ENCODE assay signal across 1 cellular context in the genomic region with DNA sequence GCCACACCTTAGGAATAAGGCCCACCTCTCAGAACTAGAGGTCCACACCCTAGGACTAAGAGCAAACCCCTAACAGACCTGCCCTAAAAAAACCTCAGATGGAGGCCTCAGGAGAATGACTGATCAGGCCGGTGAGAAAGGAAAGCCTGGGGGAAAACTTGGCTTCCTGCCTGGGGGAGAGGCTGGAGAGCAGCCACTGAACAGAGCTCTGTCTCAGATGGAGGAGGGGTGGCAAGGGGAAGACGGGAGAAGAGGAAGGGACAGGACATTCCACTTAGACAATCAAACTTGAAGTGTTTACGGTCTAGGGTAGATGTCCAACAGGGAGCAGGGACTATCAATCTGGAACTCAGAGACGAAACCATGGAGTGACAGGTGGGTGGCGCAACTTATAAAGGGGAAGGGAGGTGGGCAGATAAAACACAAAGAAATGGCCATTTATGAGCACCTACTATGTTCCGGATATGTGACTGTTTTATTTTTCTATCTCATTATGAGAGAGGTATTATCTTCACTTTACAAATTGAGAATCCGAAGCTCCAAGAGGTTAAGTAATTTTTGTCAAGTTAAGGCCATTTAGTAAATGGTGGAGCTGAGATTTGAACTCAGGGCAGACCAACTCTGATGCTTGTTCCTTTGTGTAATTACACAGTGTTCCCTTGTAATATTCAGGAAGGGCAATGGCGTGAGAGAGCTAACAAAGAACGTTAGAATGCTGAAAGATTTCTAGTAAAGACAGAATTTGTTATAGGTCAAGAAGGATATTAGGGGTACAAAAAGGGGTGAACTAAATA.
TF ChIP-seq lines count a peak whose summit lies in the region.

No MANE protein-coding gene starts in this region.

TF ChIP-seq in HepG2, 621 proteins besides CTCF, POLR2A, EP300 and RAD21 (continued from another document and continues in another):
- TF ChIP-seq, protein P1, sequence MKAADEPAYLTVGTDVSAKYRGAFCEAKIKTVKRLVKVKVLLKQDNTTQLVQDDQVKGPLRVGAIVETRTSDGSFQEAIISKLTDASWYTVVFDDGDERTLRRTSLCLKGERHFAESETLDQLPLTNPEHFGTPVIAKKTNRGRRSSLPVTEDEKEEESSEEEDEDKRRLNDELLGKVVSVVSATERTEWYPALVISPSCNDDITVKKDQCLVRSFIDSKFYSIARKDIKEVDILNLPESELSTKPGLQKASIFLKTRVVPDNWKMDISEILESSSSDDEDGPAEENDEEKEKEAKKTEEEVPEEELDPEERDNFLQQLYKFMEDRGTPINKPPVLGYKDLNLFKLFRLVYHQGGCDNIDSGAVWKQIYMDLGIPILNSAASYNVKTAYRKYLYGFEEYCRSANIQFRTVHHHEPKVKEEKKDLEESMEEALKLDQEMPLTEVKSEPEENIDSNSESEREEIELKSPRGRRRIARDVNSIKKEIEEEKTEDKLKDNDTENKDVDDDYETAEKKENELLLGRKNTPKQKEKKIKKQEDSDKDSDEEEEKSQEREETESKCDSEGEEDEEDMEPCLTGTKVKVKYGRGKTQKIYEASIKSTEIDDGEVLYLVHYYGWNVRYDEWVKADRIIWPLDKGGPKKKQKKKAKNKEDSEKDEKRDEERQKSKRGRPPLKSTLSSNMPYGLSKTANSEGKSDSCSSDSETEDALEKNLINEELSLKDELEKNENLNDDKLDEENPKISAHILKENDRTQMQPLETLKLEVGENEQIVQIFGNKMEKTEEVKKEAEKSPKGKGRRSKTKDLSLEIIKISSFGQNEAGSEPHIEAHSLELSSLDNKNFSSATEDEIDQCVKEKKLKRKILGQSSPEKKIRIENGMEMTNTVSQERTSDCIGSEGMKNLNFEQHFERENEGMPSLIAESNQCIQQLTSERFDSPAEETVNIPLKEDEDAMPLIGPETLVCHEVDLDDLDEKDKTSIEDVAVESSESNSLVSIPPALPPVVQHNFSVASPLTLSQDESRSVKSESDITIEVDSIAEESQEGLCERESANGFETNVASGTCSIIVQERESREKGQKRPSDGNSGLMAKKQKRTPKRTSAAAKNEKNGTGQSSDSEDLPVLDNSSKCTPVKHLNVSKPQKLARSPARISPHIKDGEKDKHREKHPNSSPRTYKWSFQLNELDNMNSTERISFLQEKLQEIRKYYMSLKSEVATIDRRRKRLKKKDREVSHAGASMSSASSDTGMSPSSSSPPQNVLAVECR (CRISPR knock-in tag; IDR thresholded peaks at IDR 0.05; ENCODE audit: borderline replicate concordance), result peak; percentile 9; the same call in 1 of the 2 replicates
- TF ChIP-seq KLF16 (CRISPR knock-in tag; IDR thresholded peaks at IDR 0.05) (no peak), ZNF512 (CRISPR knock-in tag; IDR thresholded peaks at IDR 0.05) (no peak), ZNF224 (CRISPR knock-in tag; IDR thresholded peaks at IDR 0.05) (no peak), KDM6A (CRISPR knock-in tag; IDR thresholded peaks at IDR 0.05; ENCODE audit: low read depth) (no peak), DMTF1 (CRISPR knock-in tag; IDR thresholded peaks at IDR 0.05) (no peak), NAIF1 (CRISPR knock-in tag; IDR thresholded peaks at IDR 0.05; ENCODE audit: borderline replicate concordance) (no peak), NR3C1 (CRISPR knock-in tag; IDR thresholded peaks at IDR 0.05) (no peak), SAFB2 (CRISPR knock-in tag; IDR thresholded peaks at IDR 0.05; ENCODE audit: borderline replicate concordance, low read depth) (no peak), EHMT2 (IDR thresholded peaks at IDR 0.05; ENCODE audit: borderline replicate concordance, low read depth, low read length) (0 out of 2 replicates have a peak, but pooled peaks have one; percentile 27), THYN1 (CRISPR knock-in tag; IDR thresholded peaks at IDR 0.05; ENCODE audit: borderline replicate concordance, low read depth) (no peak), ZNF83 (CRISPR knock-in tag; IDR thresholded peaks at IDR 0.05; ENCODE audit: borderline replicate concordance) (no peak), NFE2 (CRISPR knock-in tag; IDR thresholded peaks at IDR 0.05) (no peak), KLF11 (CRISPR knock-in tag; IDR thresholded peaks at IDR 0.05) (no peak), IKZF1 (IDR thresholded peaks at IDR 0.05) (no peak), ETV6 (CRISPR knock-in tag; conservative IDR thresholded peaks at IDR 0.05) (no peak), ZSCAN31 (CRISPR knock-in tag; IDR thresholded peaks at IDR 0.05; ENCODE audit: low read depth) (no peak), BRCA1 (CRISPR knock-in tag; IDR thresholded peaks at IDR 0.05) (no peak), PHF21A (CRISPR knock-in tag; IDR thresholded peaks at IDR 0.05) (no peak), ZNF101 (CRISPR knock-in tag; IDR thresholded peaks at IDR 0.05; ENCODE audit: borderline replicate concordance, low read depth) (no peak), CCDC6 (CRISPR knock-in tag; IDR thresholded peaks at IDR 0.05) (0 out of 2 replicates have a peak, but pooled peaks have one; percentile 18), GTF2F1 (IDR thresholded peaks at IDR 0.05; ENCODE audit: low read length) (no peak), REXO4 (CRISPR knock-in tag; IDR thresholded peaks at IDR 0.05; ENCODE audit: borderline replicate concordance) (no peak), DPF2 (CRISPR knock-in tag; IDR thresholded peaks at IDR 0.05; ENCODE audit: borderline replicate concordance, low read depth) (no peak), ZNF652 (CRISPR knock-in tag; IDR thresholded peaks at IDR 0.05; ENCODE audit: borderline replicate concordance, low read depth) (no peak), SP1 (IDR thresholded peaks at IDR 0.05) (no peak), SP1 (CRISPR knock-in tag; IDR thresholded peaks at IDR 0.05) (no peak), CENPX (CRISPR knock-in tag; IDR thresholded peaks at IDR 0.05) (no peak), YEATS2 (CRISPR knock-in tag; IDR thresholded peaks at IDR 0.05; ENCODE audit: borderline replicate concordance) (no peak), ZNF451 (CRISPR knock-in tag; IDR thresholded peaks at IDR 0.05) (no peak), ZNF850 (CRISPR knock-in tag; conservative IDR thresholded peaks at IDR 0.05) (no peak), SMARCE1 (IDR thresholded peaks at IDR 0.05; ENCODE audit: borderline replicate concordance) (no peak), CEBPB (IDR thresholded peaks at IDR 0.05; ENCODE audit: borderline replicate concordance, low read depth, low read length) (0 out of 2 replicates have a peak, but pooled peaks have one; percentile 14), GZF1 (CRISPR knock-in tag; IDR thresholded peaks at IDR 0.05) (no peak), ZNF749 (CRISPR knock-in tag; IDR thresholded peaks at IDR 0.05; ENCODE audit: borderline replicate concordance) (no peak), MXD4 (CRISPR knock-in tag; IDR thresholded peaks at IDR 0.05) (no peak), TFDP1 (CRISPR knock-in tag; IDR thresholded peaks at IDR 0.05; ENCODE audit: borderline replicate concordance) (no peak), ZNF292 (CRISPR knock-in tag; IDR thresholded peaks at IDR 0.05; ENCODE audit: borderline replicate concordance, low read depth) (0 out of 2 replicates have a peak, but pooled peaks have one; percentile 9), FOXM1 (CRISPR knock-in tag; IDR thresholded peaks at IDR 0.05) (no peak), CBX5 (CRISPR knock-in tag; IDR thresholded peaks at IDR 0.05; ENCODE audit: borderline replicate concordance) (no peak), ZNF354B (CRISPR knock-in tag; IDR thresholded peaks at IDR 0.05) (no peak), ARNT (IDR thresholded peaks at IDR 0.05) (no peak), ZNF446 (CRISPR knock-in tag; IDR thresholded peaks at IDR 0.05) (no peak)
- TF ChIP-seq, protein P2, sequence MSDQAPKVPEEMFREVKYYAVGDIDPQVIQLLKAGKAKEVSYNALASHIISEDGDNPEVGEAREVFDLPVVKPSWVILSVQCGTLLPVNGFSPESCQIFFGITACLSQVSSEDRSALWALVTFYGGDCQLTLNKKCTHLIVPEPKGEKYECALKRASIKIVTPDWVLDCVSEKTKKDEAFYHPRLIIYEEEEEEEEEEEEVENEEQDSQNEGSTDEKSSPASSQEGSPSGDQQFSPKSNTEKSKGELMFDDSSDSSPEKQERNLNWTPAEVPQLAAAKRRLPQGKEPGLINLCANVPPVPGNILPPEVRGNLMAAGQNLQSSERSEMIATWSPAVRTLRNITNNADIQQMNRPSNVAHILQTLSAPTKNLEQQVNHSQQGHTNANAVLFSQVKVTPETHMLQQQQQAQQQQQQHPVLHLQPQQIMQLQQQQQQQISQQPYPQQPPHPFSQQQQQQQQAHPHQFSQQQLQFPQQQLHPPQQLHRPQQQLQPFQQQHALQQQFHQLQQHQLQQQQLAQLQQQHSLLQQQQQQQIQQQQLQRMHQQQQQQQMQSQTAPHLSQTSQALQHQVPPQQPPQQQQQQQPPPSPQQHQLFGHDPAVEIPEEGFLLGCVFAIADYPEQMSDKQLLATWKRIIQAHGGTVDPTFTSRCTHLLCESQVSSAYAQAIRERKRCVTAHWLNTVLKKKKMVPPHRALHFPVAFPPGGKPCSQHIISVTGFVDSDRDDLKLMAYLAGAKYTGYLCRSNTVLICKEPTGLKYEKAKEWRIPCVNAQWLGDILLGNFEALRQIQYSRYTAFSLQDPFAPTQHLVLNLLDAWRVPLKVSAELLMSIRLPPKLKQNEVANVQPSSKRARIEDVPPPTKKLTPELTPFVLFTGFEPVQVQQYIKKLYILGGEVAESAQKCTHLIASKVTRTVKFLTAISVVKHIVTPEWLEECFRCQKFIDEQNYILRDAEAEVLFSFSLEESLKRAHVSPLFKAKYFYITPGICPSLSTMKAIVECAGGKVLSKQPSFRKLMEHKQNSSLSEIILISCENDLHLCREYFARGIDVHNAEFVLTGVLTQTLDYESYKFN (CRISPR knock-in tag; conservative IDR thresholded peaks at IDR 0.05), result no peak
- TF ChIP-seq, protein P3, sequence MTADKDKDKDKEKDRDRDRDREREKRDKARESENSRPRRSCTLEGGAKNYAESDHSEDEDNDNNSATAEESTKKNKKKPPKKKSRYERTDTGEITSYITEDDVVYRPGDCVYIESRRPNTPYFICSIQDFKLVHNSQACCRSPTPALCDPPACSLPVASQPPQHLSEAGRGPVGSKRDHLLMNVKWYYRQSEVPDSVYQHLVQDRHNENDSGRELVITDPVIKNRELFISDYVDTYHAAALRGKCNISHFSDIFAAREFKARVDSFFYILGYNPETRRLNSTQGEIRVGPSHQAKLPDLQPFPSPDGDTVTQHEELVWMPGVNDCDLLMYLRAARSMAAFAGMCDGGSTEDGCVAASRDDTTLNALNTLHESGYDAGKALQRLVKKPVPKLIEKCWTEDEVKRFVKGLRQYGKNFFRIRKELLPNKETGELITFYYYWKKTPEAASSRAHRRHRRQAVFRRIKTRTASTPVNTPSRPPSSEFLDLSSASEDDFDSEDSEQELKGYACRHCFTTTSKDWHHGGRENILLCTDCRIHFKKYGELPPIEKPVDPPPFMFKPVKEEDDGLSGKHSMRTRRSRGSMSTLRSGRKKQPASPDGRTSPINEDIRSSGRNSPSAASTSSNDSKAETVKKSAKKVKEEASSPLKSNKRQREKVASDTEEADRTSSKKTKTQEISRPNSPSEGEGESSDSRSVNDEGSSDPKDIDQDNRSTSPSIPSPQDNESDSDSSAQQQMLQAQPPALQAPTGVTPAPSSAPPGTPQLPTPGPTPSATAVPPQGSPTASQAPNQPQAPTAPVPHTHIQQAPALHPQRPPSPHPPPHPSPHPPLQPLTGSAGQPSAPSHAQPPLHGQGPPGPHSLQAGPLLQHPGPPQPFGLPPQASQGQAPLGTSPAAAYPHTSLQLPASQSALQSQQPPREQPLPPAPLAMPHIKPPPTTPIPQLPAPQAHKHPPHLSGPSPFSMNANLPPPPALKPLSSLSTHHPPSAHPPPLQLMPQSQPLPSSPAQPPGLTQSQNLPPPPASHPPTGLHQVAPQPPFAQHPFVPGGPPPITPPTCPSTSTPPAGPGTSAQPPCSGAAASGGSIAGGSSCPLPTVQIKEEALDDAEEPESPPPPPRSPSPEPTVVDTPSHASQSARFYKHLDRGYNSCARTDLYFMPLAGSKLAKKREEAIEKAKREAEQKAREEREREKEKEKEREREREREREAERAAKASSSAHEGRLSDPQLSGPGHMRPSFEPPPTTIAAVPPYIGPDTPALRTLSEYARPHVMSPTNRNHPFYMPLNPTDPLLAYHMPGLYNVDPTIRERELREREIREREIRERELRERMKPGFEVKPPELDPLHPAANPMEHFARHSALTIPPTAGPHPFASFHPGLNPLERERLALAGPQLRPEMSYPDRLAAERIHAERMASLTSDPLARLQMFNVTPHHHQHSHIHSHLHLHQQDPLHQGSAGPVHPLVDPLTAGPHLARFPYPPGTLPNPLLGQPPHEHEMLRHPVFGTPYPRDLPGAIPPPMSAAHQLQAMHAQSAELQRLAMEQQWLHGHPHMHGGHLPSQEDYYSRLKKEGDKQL (CRISPR knock-in tag; IDR thresholded peaks at IDR 0.05; ENCODE audit: low read depth), result no peak
